Comparison of ENCODE assay signal across 9 cellular contexts in the genomic region with DNA sequence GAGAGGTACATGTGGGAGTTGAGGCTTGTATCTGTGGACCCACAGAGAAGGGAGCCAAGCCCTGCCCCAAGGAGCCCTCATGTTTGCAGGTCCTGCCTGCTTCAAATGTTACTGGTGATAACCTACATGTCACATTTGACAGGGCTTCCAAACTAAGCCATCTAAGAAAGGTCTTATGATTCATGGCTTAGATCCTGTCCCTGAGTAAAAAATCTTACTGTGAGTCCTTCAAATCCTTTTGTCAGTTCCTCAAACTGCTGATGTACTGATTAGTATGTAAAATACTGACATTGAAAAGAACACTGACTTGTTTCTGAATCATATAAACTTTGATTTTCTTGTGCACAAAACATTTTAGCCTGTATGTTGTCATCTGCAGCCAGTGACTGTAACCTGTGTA. TPM values are rescaled to one million over a fixed set of nuclear protein-coding genes. Genes with fewer than 3 reads are reported as not detected.
DNase-seq lines count a peak whose midpoint lies in the region; ATAC-seq and TF ChIP-seq lines count a peak whose summit lies in the region.
"Had no signal": no experiment of that assay in that cellular context is flagged by ENCODE, and none has a peak within 500 bp of the region (broad histone marks: within the 10 kb centered on the region; RNA-seq: fewer than 3 reads in every experiment).

No MANE protein-coding gene starts in this region.

- H2AFZ ChIP-seq in SK-N-SH (ENCODE audit: low read depth), result no peak overlapping the region

- POLR2A ChIA-PET in SK-N-SH (lab: Yijun Ruan, JAX), result interaction anchor here (0.6 kb wide), 1 partner anchor 365 kb away, joined by 3 read pairs; no protein-coding TSS in a partner anchor

- DNase-seq in SK-N-SH (no peak), RWPE2 (ENCODE audit: low spot score) (no peak), esophagus muscularis mucosa (ENCODE audit: extremely low spot score) (no peak), NCI-H2227 treated with DMSO at 0.1 percent for 48 hours (lab: John Stamatoyannopoulos, UW) (no peak), testis (no peak), NCI-H524 treated with DMSO at 0.1 percent for 48 hours (lab: John Stamatoyannopoulos, UW) (no peak)
- DNase-seq: ACHN had no signal

- intact Hi-C loops in esophagus muscularis mucosa (cut with DNase I) (no loop called here), testis (cut with DNase I; ENCODE audit: low total_unique reads) (no loop called here)

- H3K9me2 ChIP-seq in SK-N-SH, result no peaks in the 10 kb centered on the region

- H3K9me3 ChIP-seq in SK-N-SH (no peaks in the 10 kb centered on the region), RWPE2 (ENCODE audit: severe bottlenecking) (no peaks in the 10 kb centered on the region), esophagus muscularis mucosa (no peaks in the 10 kb centered on the region), skeletal muscle satellite cell (replicated peaks; ENCODE audit: low read length) (no peaks in the 10 kb centered on the region), testis (no peaks in the 10 kb centered on the region)

- H3K4me3 ChIP-seq in SK-N-SH (ENCODE audit: low read depth in 2 of 2, low read length in 1 of 2) (peak overlapping the region; percentile 69 to 74), RWPE2 (ENCODE audit: severe bottlenecking) (peak overlapping the region; percentile 78), esophagus muscularis mucosa (peak overlapping the region; percentile 69 to 91 (median 86)), skeletal muscle satellite cell (ENCODE audit: low read length) (peak overlapping the region; percentile 82), testis (peak overlapping the region in 1 of 2 donors; percentile 87)

- peaks cover 16% of the 10 kb centered on the region; the same call in 1 of the 2 replicates for H4K20me1 ChIP-seq in SK-N-SH (ENCODE audit: insufficient read depth)

- no peak for TF ChIP-seq POLR2A in esophagus muscularis mucosa (IDR thresholded peaks at IDR 0.05; ENCODE audit: low read depth)
- TF ChIP-seq POLR2A in testis (IDR thresholded peaks at IDR 0.05), result no peak

- H3K4me1 ChIP-seq in SK-N-SH (ENCODE audit: control insufficient read depth in 1 of 2, insufficient read depth in 2 of 2, low read depth in 1 of 2, low read length in 1 of 2) (peaks cover 31 to 34% of the 10 kb centered on the region in 2 experiments), RWPE2 (ENCODE audit: insufficient read depth, poor library complexity, severe bottlenecking) (peaks cover 18% of the 10 kb centered on the region), esophagus muscularis mucosa (peaks cover 30 to 41% (median 39%) of the 10 kb centered on the region in 4 donors), skeletal muscle satellite cell (ENCODE audit: control insufficient read depth, insufficient read depth, low read length) (peaks cover 41% of the 10 kb centered on the region), testis (peaks cover 30% of the 10 kb centered on the region)

- H3K36me3 ChIP-seq in SK-N-SH (replicated peaks in 1 of 2; ENCODE audit: control insufficient read depth in 1 of 2, insufficient read depth in 2 of 2, low read length in 1 of 2) (no peaks in the 10 kb centered on the region), RWPE2 (ENCODE audit: low read depth) (no peaks in the 10 kb centered on the region), esophagus muscularis mucosa (no peaks in the 10 kb centered on the region), skeletal muscle satellite cell (ENCODE audit: insufficient read depth, low read length) (no peaks in the 10 kb centered on the region), testis (ENCODE audit: low read depth, missing control alignments) (no peaks in the 10 kb centered on the region)

- TF ChIP-seq CTCF in SK-N-SH (IDR thresholded peaks at IDR 0.05), result no peak
- TF ChIP-seq CTCF in RWPE2 (IDR thresholded peaks at IDR 0.05; ENCODE audit: poor library complexity, severe bottlenecking), result no peak
- TF ChIP-seq CTCF in esophagus muscularis mucosa (IDR thresholded peaks at IDR 0.05), result no peak
- TF ChIP-seq CTCF in testis (IDR thresholded peaks at IDR 0.05), result no peak

- peaks cover 47% of the 10 kb centered on the region for H3K79me2 ChIP-seq in SK-N-SH (ENCODE audit: insufficient read depth)

- H3K4me2 ChIP-seq in SK-N-SH, result peak overlapping the region; percentile 85
- H3K4me2 ChIP-seq in skeletal muscle satellite cell (ENCODE audit: low read length), result peak overlapping the region; percentile 92

- H3K27me3 ChIP-seq in SK-N-SH (ENCODE audit: insufficient read depth) (no peaks in the 10 kb centered on the region), RWPE2 (ENCODE audit: insufficient read depth, poor library complexity, severe bottlenecking) (no peaks in the 10 kb centered on the region), esophagus muscularis mucosa (no peaks in the 10 kb centered on the region), skeletal muscle satellite cell (ENCODE audit: control insufficient read depth, insufficient read depth, low read length) (no peaks in the 10 kb centered on the region), testis (no peaks in the 10 kb centered on the region)

- TF ChIP-seq EP300 in SK-N-SH (IDR thresholded peaks at IDR 0.05; ENCODE audit: borderline replicate concordance in 1 of 2, low read depth in 1 of 2, low read length in 1 of 2) (no peak), esophagus muscularis mucosa (IDR thresholded peaks at IDR 0.05) (no peak)

- peak overlapping the region; percentile 91 for H3K9ac ChIP-seq in SK-N-SH
- H3K9ac ChIP-seq in skeletal muscle satellite cell (ENCODE audit: low read depth, low read length), result peak overlapping the region; percentile 86

- TF ChIP-seq RAD21 in SK-N-SH (IDR thresholded peaks at IDR 0.05; ENCODE audit: low read length), result no peak

- ATAC-seq in SK-N-SH treated with all-trans-retinoic acid at 6 μM for 48 hours, result no peak
- ATAC-seq in RWPE2 (ENCODE audit: low read depth), result no peak

- peaks cover 6% of the 10 kb centered on the region for H3F3A ChIP-seq in SK-N-SH (replicated peaks; ENCODE audit: insufficient read depth)

- CTCF ChIA-PET in SK-N-SH (lab: Yijun Ruan, JAX), result interaction anchor here (2.1 to 2.8 kb wide), 2 partner anchors 206 to 232 kb away, joined by 6 to 12 read pairs; no protein-coding TSS in a partner anchor

- H3K27ac ChIP-seq in SK-N-SH (ENCODE audit: low read depth in 2 of 2, low read length in 1 of 2) (peak overlapping the region; percentile 89 to 95), RWPE2 (ENCODE audit: poor library complexity, severe bottlenecking) (peak overlapping the region; percentile 98), esophagus muscularis mucosa (replicated peaks in 1 of 4) (peak overlapping the region; percentile 85 to 98 (median 94)), testis (peak overlapping the region in 1 of 2 donors; percentile 96)

TF ChIP-seq in SK-N-SH, 30 proteins besides CTCF, POLR2A, EP300 and RAD21 (continues in another document):
- TF ChIP-seq MXI1 (IDR thresholded peaks at IDR 0.05; ENCODE audit: low read depth, low read length), result no peak
- TF ChIP-seq GATA2 (CRISPR knock-in tag; IDR thresholded peaks at IDR 0.05), result no peak
- TF ChIP-seq, protein P1, sequence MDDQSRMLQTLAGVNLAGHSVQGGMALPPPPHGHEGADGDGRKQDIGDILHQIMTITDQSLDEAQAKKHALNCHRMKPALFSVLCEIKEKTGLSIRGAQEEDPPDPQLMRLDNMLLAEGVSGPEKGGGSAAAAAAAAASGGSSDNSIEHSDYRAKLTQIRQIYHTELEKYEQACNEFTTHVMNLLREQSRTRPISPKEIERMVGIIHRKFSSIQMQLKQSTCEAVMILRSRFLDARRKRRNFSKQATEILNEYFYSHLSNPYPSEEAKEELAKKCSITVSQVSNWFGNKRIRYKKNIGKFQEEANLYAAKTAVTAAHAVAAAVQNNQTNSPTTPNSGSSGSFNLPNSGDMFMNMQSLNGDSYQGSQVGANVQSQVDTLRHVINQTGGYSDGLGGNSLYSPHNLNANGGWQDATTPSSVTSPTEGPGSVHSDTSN (IDR thresholded peaks at IDR 0.05), result no peak
- TF ChIP-seq EZH2phosphoT487 (IDR thresholded peaks at IDR 0.05; ENCODE audit: borderline replicate concordance, low read depth), result no peak
- no peak for TF ChIP-seq YY1 (IDR thresholded peaks at IDR 0.05; ENCODE audit: low read depth)

TF ChIP-seq in SK-N-SH treated with all-trans-retinoic acid at 6 μM for 48 hours, 23 proteins besides CTCF, POLR2A, EP300 and RAD21 (continues in another document):
- TF ChIP-seq, protein P2, sequence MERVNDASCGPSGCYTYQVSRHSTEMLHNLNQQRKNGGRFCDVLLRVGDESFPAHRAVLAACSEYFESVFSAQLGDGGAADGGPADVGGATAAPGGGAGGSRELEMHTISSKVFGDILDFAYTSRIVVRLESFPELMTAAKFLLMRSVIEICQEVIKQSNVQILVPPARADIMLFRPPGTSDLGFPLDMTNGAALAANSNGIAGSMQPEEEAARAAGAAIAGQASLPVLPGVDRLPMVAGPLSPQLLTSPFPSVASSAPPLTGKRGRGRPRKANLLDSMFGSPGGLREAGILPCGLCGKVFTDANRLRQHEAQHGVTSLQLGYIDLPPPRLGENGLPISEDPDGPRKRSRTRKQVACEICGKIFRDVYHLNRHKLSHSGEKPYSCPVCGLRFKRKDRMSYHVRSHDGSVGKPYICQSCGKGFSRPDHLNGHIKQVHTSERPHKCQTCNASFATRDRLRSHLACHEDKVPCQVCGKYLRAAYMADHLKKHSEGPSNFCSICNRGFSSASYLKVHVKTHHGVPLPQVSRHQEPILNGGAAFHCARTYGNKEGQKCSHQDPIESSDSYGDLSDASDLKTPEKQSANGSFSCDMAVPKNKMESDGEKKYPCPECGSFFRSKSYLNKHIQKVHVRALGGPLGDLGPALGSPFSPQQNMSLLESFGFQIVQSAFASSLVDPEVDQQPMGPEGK (CRISPR knock-in tag; IDR thresholded peaks at IDR 0.05; ENCODE audit: borderline replicate concordance), result no peak
- no peak for TF ChIP-seq ZNF70 (CRISPR knock-in tag; IDR thresholded peaks at IDR 0.05)
- no peak for TF ChIP-seq BACH2 (CRISPR knock-in tag; IDR thresholded peaks at IDR 0.05; ENCODE audit: borderline replicate concordance)
- TF ChIP-seq ZC3H10 (CRISPR knock-in tag; IDR thresholded peaks at IDR 0.05), result no peak

RNA-seq across cellular contexts. Expression of a gene that starts 1.0 kb away (rescaled TPM):
- polyA plus RNA-seq in SK-N-SH (2012; rRNA removed), result 11.1 and 16.9 TPM in 2 replicates
- 13.9 and 14.8 TPM in 2 replicates for polyA plus RNA-seq in SK-N-SH (2012; cell fraction: cytosol; rRNA removed)
- 4.2 and 9.0 TPM in 2 replicates for polyA plus RNA-seq in SK-N-SH (2012; cell fraction: nucleus; rRNA removed)
- total RNA-seq in esophagus muscularis mucosa, result 10 to 100 TPM; 25.7 to 35.6 (median 29.7) TPM
- total RNA-seq in skeletal muscle satellite cell (2012; rRNA removed), result 45.1 and 54.0 TPM in 2 replicates
- 10 to 100 TPM; 42.0 to 55.3 TPM for total RNA-seq in testis
- polyA plus RNA-seq in testis (ENCODE audit: insufficient read depth, low read depth, low replicate concordance), result 22.2 TPM
